8 cellular contexts compared by ENCODE assay signal in genomic region chr4:113682730-113683129, GRCh38.
DNase-seq lines count a peak whose midpoint lies in the region; ATAC-seq, FAIRE-seq and TF ChIP-seq lines count a peak whose summit lies in the region.
"Had no signal": no experiment of that assay in that cellular context is flagged by ENCODE, and none has a peak within 500 bp of the region (broad histone marks: within the 10 kb centered on the region; RNA-seq: fewer than 3 reads in every experiment).

No MANE protein-coding gene starts in this region.

- peak; percentile 78 for DNase-seq in ELR (ENCODE audit: low read depth)
- DNase-seq in activated T-helper 2 cell treated with anti-CD3 and anti-CD28 coated beads, Interferon-gamma antibody, Interleukin-2, Interleukin-4, amounts not matched to agents 10 μg/mL and 5 μg/mL and 100 μg/mL, durations not matched to agents 14 hours and 24 hours and 36 hours (ENCODE audit: low spot score): no peak
- DNase-seq in naive B cell: no peak
- DNase-seq in GM12892 (ENCODE audit: insufficient read length): no peak
- DNase-seq in GM19239 (ENCODE audit: insufficient read length, low spot score): no peak

- peaks cover 50% of the 10 kb centered on the region for H3K4me1 Mint-ChIP-seq in activated T-helper 2 cell treated with anti-CD3 and anti-CD28 coated beads, Interferon-gamma antibody, Interleukin-2, Interleukin-4, amounts not matched to agents 10 μg/mL and 5 μg/mL and 100 μg/mL, durations not matched to agents 14 hours and 24 hours and 36 hours (ENCODE audit: low read depth)
- H3K4me1 Mint-ChIP-seq in naive B cell: peaks cover 41 to 63% (median 52%) of the 10 kb centered on the region in 3 donors
- H3K4me1 Mint-ChIP-seq: GM23338 had no signal

- intact Hi-C loops in activated T-helper 2 cell treated with anti-CD3 and anti-CD28 coated beads, Interferon-gamma antibody, Interleukin-2, Interleukin-4, amounts not matched to agents 10 μg/mL and 5 μg/mL and 100 μg/mL, durations not matched to agents 14 hours and 24 hours and 36 hours (cut with micrococcal nuclease): loop anchor here (1.0 to 2.0 kb wide), 9 partner anchors 45 to 327 kb away; no protein-coding TSS in a partner anchor

- TF ChIP-seq POLR2A in GM12892 (IDR thresholded peaks at IDR 0.05; ENCODE audit: low read depth, low read length): no peak

- H3K36me3 Mint-ChIP-seq in activated T-helper 2 cell treated with anti-CD3 and anti-CD28 coated beads, Interferon-gamma antibody, Interleukin-2, Interleukin-4, amounts not matched to agents 10 μg/mL and 5 μg/mL and 100 μg/mL, durations not matched to agents 14 hours and 24 hours and 36 hours (ENCODE audit: low read depth): peaks cover 66% of the 10 kb centered on the region
- peaks cover 15 to 27% of the 10 kb centered on the region in 2 donors for H3K36me3 Mint-ChIP-seq in naive B cell

- peak overlapping the region; percentile 93 for H3K27ac Mint-ChIP-seq in activated T-helper 2 cell treated with anti-CD3 and anti-CD28 coated beads, Interferon-gamma antibody, Interleukin-2, Interleukin-4, amounts not matched to agents 10 μg/mL and 5 μg/mL and 100 μg/mL, durations not matched to agents 14 hours and 24 hours and 36 hours
- H3K27ac Mint-ChIP-seq in naive B cell: peak overlapping the region; percentile 14 to 94 (median 79)
- H3K27ac Mint-ChIP-seq: GM23338 had no signal

- peak overlapping the region; percentile 69 for H3K4me3 Mint-ChIP-seq in activated T-helper 2 cell treated with anti-CD3 and anti-CD28 coated beads, Interferon-gamma antibody, Interleukin-2, Interleukin-4, amounts not matched to agents 10 μg/mL and 5 μg/mL and 100 μg/mL, durations not matched to agents 14 hours and 24 hours and 36 hours (ENCODE audit: low read depth)
- peak overlapping the region in 3 of 8 donors; percentile 6 to 50 (median 25) for H3K4me3 Mint-ChIP-seq in naive B cell
- H3K4me3 Mint-ChIP-seq: GM23338 had no signal

- FAIRE-seq in GM12892 (lab: Jason Lieb, UNC) (no peak), GM19239 (lab: Jason Lieb, UNC) (no peak)

- H3K27me3 Mint-ChIP-seq in activated T-helper 2 cell treated with anti-CD3 and anti-CD28 coated beads, Interferon-gamma antibody, Interleukin-2, Interleukin-4, amounts not matched to agents 10 μg/mL and 5 μg/mL and 100 μg/mL, durations not matched to agents 14 hours and 24 hours and 36 hours (ENCODE audit: low read depth): no peaks in the 10 kb centered on the region
- no peaks in the 10 kb centered on the region for H3K27me3 Mint-ChIP-seq in naive B cell

- ATAC-seq in HG02798 (IDR thresholded peaks at IDR 0.05; ENCODE audit: poor library complexity, unreplicated experiment) (peak; percentile 1), naive B cell (ENCODE audit: low read depth in 2 of 2) (no peak), HG02981 (IDR thresholded peaks at IDR 0.05; ENCODE audit: unreplicated experiment) (no peak)
- ATAC-seq: GM23338 had no signal

- H3K9me3 Mint-ChIP-seq in activated T-helper 2 cell treated with anti-CD3 and anti-CD28 coated beads, Interferon-gamma antibody, Interleukin-2, Interleukin-4, amounts not matched to agents 10 μg/mL and 5 μg/mL and 100 μg/mL, durations not matched to agents 14 hours and 24 hours and 36 hours: peaks cover 25% of the 10 kb centered on the region
- H3K9me3 Mint-ChIP-seq in naive B cell: peaks cover 0 to 11% (median 6%) of the 10 kb centered on the region in 7 donors
- H3K9me3 Mint-ChIP-seq: GM23338 had no signal
